ENCODE assay signal across 11 cellular contexts in the genomic region with DNA sequence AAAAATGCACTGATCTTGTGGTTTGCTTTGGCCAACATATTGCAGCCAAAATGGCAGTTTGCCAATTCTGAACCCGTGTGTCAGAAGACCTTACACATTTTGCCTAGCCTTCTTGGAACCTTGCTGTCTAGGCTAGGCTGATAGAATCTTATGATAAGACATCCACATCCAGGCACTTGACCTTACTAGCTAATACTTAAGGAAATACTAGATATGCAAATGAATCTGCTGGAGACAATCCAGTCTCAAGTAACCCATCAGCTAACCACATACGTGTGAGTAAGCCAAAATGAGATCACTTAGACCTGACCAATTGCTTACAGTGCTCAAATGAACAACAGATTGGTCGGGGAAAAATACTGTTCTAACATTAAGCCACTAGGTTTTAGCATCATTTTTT.
DNase-seq lines count a peak whose midpoint lies in the region; ATAC-seq, FAIRE-seq and TF ChIP-seq lines count a peak whose summit lies in the region.
"Had no signal": no experiment of that assay in that cellular context is flagged by ENCODE, and none has a peak within 500 bp of the region (broad histone marks: within the 10 kb centered on the region; RNA-seq: fewer than 3 reads in every experiment).

No MANE protein-coding gene starts in this region.

- ATAC-seq in PC-3 (peak; percentile 81), HG02870 (IDR thresholded peaks at IDR 0.05; ENCODE audit: unreplicated experiment) (no peak), Right ventricle myocardium superior (ENCODE audit: poor library complexity) (no peak)

- H3K79me2 ChIP-seq in PC-3 (ENCODE audit: low read length) = no peaks in the 10 kb centered on the region

- H3K9ac ChIP-seq in PC-3 (ENCODE audit: low read length) = no peak overlapping the region

- TF ChIP-seq POLR2A in GM12891 (IDR thresholded peaks at IDR 0.05; ENCODE audit: low read depth, low read length) = no peak

- no peak for TF ChIP-seq CTCF in PC-3 (conservative IDR thresholded peaks at IDR 0.05; ENCODE audit: low read depth, low read length)

- peaks cover 3% of the 10 kb centered on the region for H3F3A ChIP-seq in PC-3 (ENCODE audit: low read length, unreplicated experiment)

- FAIRE-seq in HTR-8/SVneo (lab: Jason Lieb, UNC) (peak; percentile 60), GM12891 (lab: Jason Lieb, UNC) (no peak)

- no peak overlapping the region for H3K4me3 ChIP-seq in PC-3 (ENCODE audit: low read length)

- no peaks in the 10 kb centered on the region for H4K20me1 ChIP-seq in PC-3 (ENCODE audit: low read length)

- no peak overlapping the region for H2AFZ ChIP-seq in PC-3 (ENCODE audit: low read length)

- H3K36me3 ChIP-seq in PC-3 (ENCODE audit: low read depth, low read length) = no peaks in the 10 kb centered on the region

- peak; percentile 25 for DNase-seq in HTR-8/SVneo (ENCODE audit: insufficient read length, low spot score)
- peak; percentile 75 for DNase-seq in PC-3
- DNase-seq in dedifferentiated amniotic fluid mesenchymal stem cell (ENCODE audit: extremely low spot score) = peak; percentile 73
- DNase-seq in renal cortical epithelial cell (ENCODE audit: low read depth) = peak; percentile 70
- DNase-seq in Right ventricle myocardium superior = no peak
- DNase-seq in GM12891 (ENCODE audit: insufficient read length, low spot score) = no peak
- DNase-seq: activated gamma-delta T cell treated with Interleukin-2 at 50 U/mL for 16 hours; Caco-2; midbrain; stimulated activated CD4-positive, alpha-beta T cell treated with anti-CD3 and anti-CD28 coated beads, Interleukin-4, amount 100 ng/mL, for 4 hours had no signal

- POLR2A ChIA-PET in PC-3 (lab: Charles Lee; ENCODE audit: unreplicated experiment) = interaction anchor here (0.6 kb wide), 1 partner anchor 10 kb away, joined by 3 read pairs; no protein-coding TSS in a partner anchor

- no TSS peak for BruUV-seq in PC-3 (replicated peaks; lab: Mats Ljungman, UMichigan)

- no peaks in the 10 kb centered on the region for H3K9me3 ChIP-seq in PC-3 (ENCODE audit: low read length)
- H3K9me3 ChIP-seq: Caco-2 had no signal

- intact Hi-C loops in PC-3 (cut with micrococcal nuclease) = no loop called here
- intact Hi-C loops in Right ventricle myocardium superior (cut with DNase I) = no loop called here

- no peak overlapping the region for H3K27ac ChIP-seq in PC-3 (ENCODE audit: low read length)

- no peaks in the 10 kb centered on the region for H3K9me2 ChIP-seq in PC-3 (replicated peaks; ENCODE audit: low read length)

- CTCF ChIA-PET in PC-3 (lab: Charles Lee) = no interaction called here

- H3K4me1 ChIP-seq in PC-3 (ENCODE audit: insufficient read depth, low read length) = peaks cover 12% of the 10 kb centered on the region
- H3K4me1 ChIP-seq: Caco-2 had no signal

- no peaks in the 10 kb centered on the region for H3K27me3 ChIP-seq in PC-3 (ENCODE audit: low read length)

- H3K4me2 ChIP-seq in PC-3 (ENCODE audit: low read length) = no peak overlapping the region; the same call in 1 of the 2 replicates

TF ChIP-seq in GM12891, 5 proteins besides CTCF, POLR2A, EP300 and RAD21:
- TF ChIP-seq POU2F2 (IDR thresholded peaks at IDR 0.05; ENCODE audit: low read depth, low read length) (no peak), PAX5 (IDR thresholded peaks at IDR 0.05; ENCODE audit: insufficient read depth, low read length, severe bottlenecking) (no peak), SPI1 (IDR thresholded peaks at IDR 0.05; ENCODE audit: low read depth, low read length) (no peak)

Comparison
In these comparisons a context has a peak if more than half of its experiments do, and no peak if none do; other contexts are left out.
1. DNase-seq: peak in HTR-8/SVneo (single experiment), PC-3 (single experiment), dedifferentiated amniotic fluid mesenchymal stem cell (single experiment) and renal cortical epithelial cell (single experiment); none in Right ventricle myocardium superior (single experiment) and GM12891 (single experiment).